Comparison of ENCODE assay signal across 1 cellular context in the genomic region with DNA sequence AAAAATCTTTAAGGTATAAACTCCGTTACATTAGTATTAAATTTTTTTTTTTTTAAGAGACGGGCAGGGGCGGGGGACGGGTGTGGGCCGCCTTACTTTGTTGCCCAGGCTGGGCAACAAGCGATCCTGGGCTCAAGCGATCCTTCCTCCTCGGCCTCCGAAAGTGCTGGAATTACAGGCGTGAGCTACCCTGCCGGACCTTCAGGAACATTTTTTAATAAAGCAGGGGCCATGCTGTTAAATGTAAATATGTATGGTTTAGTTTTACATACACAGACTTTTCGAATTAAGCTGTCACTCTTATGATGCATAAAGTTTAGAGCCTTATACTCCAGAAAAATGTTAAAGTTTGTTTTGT.
TF ChIP-seq lines count a peak whose summit lies in the region.

No MANE protein-coding gene starts in this region.

TF ChIP-seq in HepG2, 621 proteins besides CTCF, POLR2A, EP300 and RAD21 (continued from another document):
- TF ChIP-seq AFF4 (CRISPR knock-in tag; IDR thresholded peaks at IDR 0.05): 0 out of 2 replicates have a peak, but pooled peaks have one; percentile 5
- no peak for TF ChIP-seq NR2F2 (IDR thresholded peaks at IDR 0.05; ENCODE audit: borderline replicate concordance, low read depth)
- TF ChIP-seq ASH2L (IDR thresholded peaks at IDR 0.05; ENCODE audit: insufficient read length, low read depth, low read length): peak; percentile 37
- 0 out of 2 replicates have a peak, but pooled peaks have one; percentile 48 for TF ChIP-seq KMT2A (CRISPR knock-in tag; IDR thresholded peaks at IDR 0.05)
- TF ChIP-seq GATAD1 (CRISPR knock-in tag; IDR thresholded peaks at IDR 0.05): 0 out of 2 replicates have a peak, but pooled peaks have one; percentile 8
- TF ChIP-seq NR2C2 (CRISPR knock-in tag; IDR thresholded peaks at IDR 0.05; ENCODE audit: borderline replicate concordance): no peak
- TF ChIP-seq, protein P1, sequence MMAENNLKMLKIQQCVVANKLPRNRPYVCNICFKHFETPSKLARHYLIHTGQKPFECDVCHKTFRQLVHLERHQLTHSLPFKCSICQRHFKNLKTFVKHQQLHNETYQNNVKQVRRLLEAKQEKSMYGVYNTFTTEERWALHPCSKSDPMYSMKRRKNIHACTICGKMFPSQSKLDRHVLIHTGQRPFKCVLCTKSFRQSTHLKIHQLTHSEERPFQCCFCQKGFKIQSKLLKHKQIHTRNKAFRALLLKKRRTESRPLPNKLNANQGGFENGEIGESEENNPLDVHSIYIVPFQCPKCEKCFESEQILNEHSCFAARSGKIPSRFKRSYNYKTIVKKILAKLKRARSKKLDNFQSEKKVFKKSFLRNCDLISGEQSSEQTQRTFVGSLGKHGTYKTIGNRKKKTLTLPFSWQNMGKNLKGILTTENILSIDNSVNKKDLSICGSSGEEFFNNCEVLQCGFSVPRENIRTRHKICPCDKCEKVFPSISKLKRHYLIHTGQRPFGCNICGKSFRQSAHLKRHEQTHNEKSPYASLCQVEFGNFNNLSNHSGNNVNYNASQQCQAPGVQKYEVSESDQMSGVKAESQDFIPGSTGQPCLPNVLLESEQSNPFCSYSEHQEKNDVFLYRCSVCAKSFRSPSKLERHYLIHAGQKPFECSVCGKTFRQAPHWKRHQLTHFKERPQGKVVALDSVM (CRISPR knock-in tag; IDR thresholded peaks at IDR 0.05): peak; percentile 82
- TF ChIP-seq PHF8 (CRISPR knock-in tag; IDR thresholded peaks at IDR 0.05): 0 out of 2 replicates have a peak, but pooled peaks have one; percentile 15
- no peak for TF ChIP-seq IRF1 (CRISPR knock-in tag; IDR thresholded peaks at IDR 0.05; ENCODE audit: low read depth)
- peak; percentile 36; the same call in 1 of the 2 replicates for TF ChIP-seq ZNF687 (CRISPR knock-in tag; IDR thresholded peaks at IDR 0.05)
